Comparison of ENCODE assay signal across 8 cellular contexts in the genomic region with DNA sequence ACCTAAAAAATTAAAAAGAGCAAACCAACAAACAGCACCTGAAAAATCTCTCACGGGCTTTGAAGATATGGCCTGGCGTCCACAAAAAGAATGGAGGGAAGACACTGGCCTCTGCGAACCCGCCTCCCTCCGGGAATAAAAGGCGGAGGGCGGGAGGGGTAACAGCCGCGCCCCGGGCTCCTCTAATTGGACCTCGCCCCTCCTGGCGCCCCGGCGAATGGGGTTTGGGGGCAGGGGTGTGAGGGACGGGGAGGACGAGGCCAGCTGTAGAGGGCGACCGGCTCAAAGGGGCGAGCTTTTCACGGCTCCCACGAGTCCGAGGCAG. TPM values are rescaled to one million over a fixed set of nuclear protein-coding genes. Genes with fewer than 3 reads are reported as not detected.
DNase-seq lines count a peak whose midpoint lies in the region; ATAC-seq, FAIRE-seq and TF ChIP-seq lines count a peak whose summit lies in the region.

No MANE protein-coding gene starts in this region.

- peaks cover 2% of the 10 kb centered on the region for H3K4me1 Mint-ChIP-seq in astrocyte (ENCODE audit: low read depth, unreplicated experiment)

- peaks cover 2% of the 10 kb centered on the region for H3K9me3 Mint-ChIP-seq in astrocyte (ENCODE audit: unreplicated experiment)

- no peaks in the 10 kb centered on the region for H3K27me3 Mint-ChIP-seq in astrocyte (ENCODE audit: low read depth, unreplicated experiment)

- H3K4me3 ChIP-seq in HL-60 (replicated peaks; ENCODE audit: insufficient read depth, low read length): peak overlapping the region; percentile 94
- peak overlapping the region; percentile 66 for H3K4me3 ChIP-seq in astrocyte (ENCODE audit: insufficient read depth, low read depth, low read length)
- peak overlapping the region; percentile 90 for H3K4me3 ChIP-seq in retinal pigment epithelial cell (ENCODE audit: low read length)

- DNase-seq in SKM-1 treated with dmso at 0.1 percent for 144 hours (lab: John Stamatoyannopoulos, UW; ENCODE audit: unreplicated experiment) (peak; percentile 13), SKM-1 (lab: John Stamatoyannopoulos, UW; ENCODE audit: unreplicated experiment) (no peak), HL-60 (ENCODE audit: low read depth in 1 of 2, low spot score in 1 of 2) (peak in 1 of 2 experiments; percentile 40), NCI-H748 treated with DMSO at 0.1 percent for 48 hours (lab: John Stamatoyannopoulos, UW) (peak; percentile 89), astrocyte (ENCODE audit: low read depth) (peak; percentile 51), hepatic stellate cell (ENCODE audit: low spot score) (peak; percentile 68), retinal pigment epithelial cell (ENCODE audit: low read depth) (no peak)

- H3K27ac Mint-ChIP-seq in astrocyte (ENCODE audit: unreplicated experiment): peak overlapping the region; percentile 84

- peaks cover 10% of the 10 kb centered on the region for H3K79me2 ChIP-seq in astrocyte (ENCODE audit: insufficient read depth, low read length)

- no peaks in the 10 kb centered on the region for H3K9me3 ChIP-seq in astrocyte (ENCODE audit: insufficient read depth, low read depth, low read length)

- H3K9ac ChIP-seq in astrocyte (ENCODE audit: low read length): peak overlapping the region; percentile 98

- no peaks in the 10 kb centered on the region for H3K36me3 ChIP-seq in astrocyte (ENCODE audit: insufficient read depth, low read length)

- no peaks in the 10 kb centered on the region for H3K36me3 Mint-ChIP-seq in astrocyte (ENCODE audit: low read depth, unreplicated experiment)

- peak overlapping the region; percentile 76 for H2AFZ ChIP-seq in astrocyte (ENCODE audit: low read depth, low read length)

- no peaks in the 10 kb centered on the region for H3K4me1 ChIP-seq in astrocyte (ENCODE audit: insufficient read depth, low read length)

- H3K27me3 ChIP-seq in HL-60 (ENCODE audit: insufficient read depth, poor library complexity, severe bottlenecking) (no peaks in the 10 kb centered on the region), astrocyte (ENCODE audit: insufficient read depth, low read length) (no peaks in the 10 kb centered on the region)

- FAIRE-seq in astrocyte (lab: Jason Lieb, UNC): no peak

- peak; percentile 55 for ATAC-seq in GM21381 (IDR thresholded peaks at IDR 0.05; ENCODE audit: unreplicated experiment)

- H3K27ac ChIP-seq in HL-60 (replicated peaks) (peak overlapping the region; percentile 98), astrocyte (ENCODE audit: low read depth, low read length) (peak overlapping the region; percentile 98)

- TF ChIP-seq CTCF in HL-60 (IDR thresholded peaks at IDR 0.05; ENCODE audit: insufficient read depth, low read length) (no peak), astrocyte (IDR thresholded peaks at IDR 0.05; ENCODE audit: insufficient read depth, low read depth, low read length) (no peak), retinal pigment epithelial cell (conservative IDR thresholded peaks at IDR 0.05; ENCODE audit: low read depth, low read length) (peak; percentile 11)

- no peaks in the 10 kb centered on the region for H4K20me1 ChIP-seq in astrocyte (ENCODE audit: insufficient read depth, low read length)

- peak overlapping the region; percentile 88 for H3K4me2 ChIP-seq in astrocyte (ENCODE audit: low read length)

- peak overlapping the region; percentile 90 for H3K4me3 Mint-ChIP-seq in astrocyte (ENCODE audit: unreplicated experiment)

RNA-seq across cellular contexts. Expression of gene FANCC, which starts 0.8 kb away (rescaled TPM):
- 7.9 and 10.3 TPM in 2 replicates for total RNA-seq in astrocyte

Comparison
In these comparisons a context has a peak if more than half of its experiments do, and no peak if none do; other contexts are left out.
1. DNase-seq: peak in SKM-1 treated with dmso at 0.1 percent for 144 hours (single experiment), NCI-H748 treated with DMSO at 0.1 percent for 48 hours (single experiment), astrocyte (single experiment) and hepatic stellate cell (single experiment); none in SKM-1 (single experiment) and retinal pigment epithelial cell (single experiment).
2. Peak in every context shown above with its lines, with median percentiles within 50 percentile points of each other: H3K4me3 ChIP-seq.